In the genomic region with DNA sequence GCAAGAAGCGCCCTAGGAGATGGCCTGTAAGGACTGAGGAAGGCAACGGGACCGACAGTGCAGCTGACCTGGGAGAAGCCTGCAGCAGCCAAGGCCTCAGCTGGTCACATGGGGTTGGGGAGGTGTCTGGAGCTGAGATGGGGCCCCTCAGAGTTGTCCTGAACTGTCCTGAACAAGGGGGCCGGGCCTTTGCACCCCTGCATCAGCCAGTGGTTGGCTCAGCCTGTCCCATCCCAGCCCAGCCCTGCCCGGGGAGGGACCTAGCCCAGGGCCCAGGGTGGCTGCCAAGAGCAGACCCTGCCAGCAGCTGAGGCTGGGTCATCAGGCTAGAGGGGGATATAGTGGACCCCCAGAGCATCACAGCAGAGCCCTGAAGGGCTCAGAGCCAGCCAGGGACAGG, we compare ENCODE assay signal across 1 cellular context.
TF ChIP-seq lines count a peak whose summit lies in the region.

No MANE protein-coding gene starts in this region.

TF ChIP-seq in K562, 482 proteins besides CTCF, POLR2A, EP300 and RAD21 (continued from another document):
- TF ChIP-seq, protein P1, sequence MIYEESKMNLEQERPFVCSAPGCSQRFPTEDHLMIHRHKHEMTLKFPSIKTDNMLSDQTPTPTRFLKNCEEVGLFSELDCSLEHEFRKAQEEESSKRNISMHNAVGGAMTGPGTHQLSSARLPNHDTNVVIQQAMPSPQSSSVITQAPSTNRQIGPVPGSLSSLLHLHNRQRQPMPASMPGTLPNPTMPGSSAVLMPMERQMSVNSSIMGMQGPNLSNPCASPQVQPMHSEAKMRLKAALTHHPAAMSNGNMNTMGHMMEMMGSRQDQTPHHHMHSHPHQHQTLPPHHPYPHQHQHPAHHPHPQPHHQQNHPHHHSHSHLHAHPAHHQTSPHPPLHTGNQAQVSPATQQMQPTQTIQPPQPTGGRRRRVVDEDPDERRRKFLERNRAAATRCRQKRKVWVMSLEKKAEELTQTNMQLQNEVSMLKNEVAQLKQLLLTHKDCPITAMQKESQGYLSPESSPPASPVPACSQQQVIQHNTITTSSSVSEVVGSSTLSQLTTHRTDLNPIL (CRISPR knock-in tag; IDR thresholded peaks at IDR 0.05), result no peak
- TF ChIP-seq, protein P2, sequence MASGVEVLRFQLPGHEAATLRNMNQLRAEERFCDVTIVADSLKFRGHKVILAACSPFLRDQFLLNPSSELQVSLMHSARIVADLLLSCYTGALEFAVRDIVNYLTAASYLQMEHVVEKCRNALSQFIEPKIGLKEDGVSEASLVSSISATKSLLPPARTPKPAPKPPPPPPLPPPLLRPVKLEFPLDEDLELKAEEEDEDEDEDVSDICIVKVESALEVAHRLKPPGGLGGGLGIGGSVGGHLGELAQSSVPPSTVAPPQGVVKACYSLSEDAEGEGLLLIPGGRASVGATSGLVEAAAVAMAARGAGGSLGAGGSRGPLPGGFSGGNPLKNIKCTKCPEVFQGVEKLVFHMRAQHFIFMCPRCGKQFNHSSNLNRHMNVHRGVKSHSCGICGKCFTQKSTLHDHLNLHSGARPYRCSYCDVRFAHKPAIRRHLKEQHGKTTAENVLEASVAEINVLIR (CRISPR knock-in tag; IDR thresholded peaks at IDR 0.05), result no peak
- TF ChIP-seq ZNF408 (CRISPR knock-in tag; IDR thresholded peaks at IDR 0.05; ENCODE audit: low read depth), result no peak
- no peak for TF ChIP-seq NCOA4 (IDR thresholded peaks at IDR 0.05; ENCODE audit: partially characterized antibody)
- no peak for TF ChIP-seq CHD1 (IDR thresholded peaks at IDR 0.05; ENCODE audit: low read length)
- TF ChIP-seq, protein P3, sequence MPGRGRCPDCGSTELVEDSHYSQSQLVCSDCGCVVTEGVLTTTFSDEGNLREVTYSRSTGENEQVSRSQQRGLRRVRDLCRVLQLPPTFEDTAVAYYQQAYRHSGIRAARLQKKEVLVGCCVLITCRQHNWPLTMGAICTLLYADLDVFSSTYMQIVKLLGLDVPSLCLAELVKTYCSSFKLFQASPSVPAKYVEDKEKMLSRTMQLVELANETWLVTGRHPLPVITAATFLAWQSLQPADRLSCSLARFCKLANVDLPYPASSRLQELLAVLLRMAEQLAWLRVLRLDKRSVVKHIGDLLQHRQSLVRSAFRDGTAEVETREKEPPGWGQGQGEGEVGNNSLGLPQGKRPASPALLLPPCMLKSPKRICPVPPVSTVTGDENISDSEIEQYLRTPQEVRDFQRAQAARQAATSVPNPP (IDR thresholded peaks at IDR 0.05; ENCODE audit: borderline replicate concordance, insufficient read depth, insufficient read length), result no peak
- TF ChIP-seq, protein P4, sequence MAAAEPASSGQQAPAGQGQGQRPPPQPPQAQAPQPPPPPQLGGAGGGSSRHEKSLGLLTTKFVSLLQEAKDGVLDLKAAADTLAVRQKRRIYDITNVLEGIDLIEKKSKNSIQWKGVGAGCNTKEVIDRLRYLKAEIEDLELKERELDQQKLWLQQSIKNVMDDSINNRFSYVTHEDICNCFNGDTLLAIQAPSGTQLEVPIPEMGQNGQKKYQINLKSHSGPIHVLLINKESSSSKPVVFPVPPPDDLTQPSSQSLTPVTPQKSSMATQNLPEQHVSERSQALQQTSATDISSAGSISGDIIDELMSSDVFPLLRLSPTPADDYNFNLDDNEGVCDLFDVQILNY (CRISPR knock-in tag; IDR thresholded peaks at IDR 0.05), result no peak
